Comparison of ENCODE assay signal across 8 cellular contexts in genomic region chr11:119056397-119056999, GRCh38. TPM values are rescaled to one million over a fixed set of nuclear protein-coding genes. Genes with fewer than 3 reads are reported as not detected.
DNase-seq lines count a peak whose midpoint lies in the region; ATAC-seq and TF ChIP-seq lines count a peak whose summit lies in the region.

No MANE protein-coding gene starts in this region.

- peaks cover 17 to 24% (median 18%) of the 10 kb centered on the region in 3 donors for H3K36me3 Mint-ChIP-seq in immature natural killer cell

- H3K27me3 Mint-ChIP-seq in immature natural killer cell (ENCODE audit: low read depth in 3 of 3): peaks cover 0 to 13% (median 4%) of the 10 kb centered on the region in 3 donors

- H3K4me3 Mint-ChIP-seq in immature natural killer cell: peak overlapping the region; percentile 92 to 97 (median 96)

- no peak for TF ChIP-seq CTCF in astrocyte of the spinal cord (IDR thresholded peaks at IDR 0.05; ENCODE audit: low read depth, low read length)

- ATAC-seq in HG03108 (IDR thresholded peaks at IDR 0.05; ENCODE audit: unreplicated experiment): peak; percentile 3

- H3K4me3 ChIP-seq in astrocyte of the spinal cord (ENCODE audit: low read depth, low read length): peak overlapping the region; percentile 73

- H3K9me3 Mint-ChIP-seq in immature natural killer cell: no peaks in the 10 kb centered on the region

- in situ Hi-C loops in astrocyte of the spinal cord (cut with HindIII; ENCODE audit: low sequenced_read_pairs): no loop called here

- H3K27ac Mint-ChIP-seq in immature natural killer cell: peak overlapping the region; percentile 91 to 98 (median 96)

- H3K4me1 Mint-ChIP-seq in immature natural killer cell: peaks cover 39 to 45% of the 10 kb centered on the region in 2 donors

- peak; percentile 73 for DNase-seq in DMS53 (lab: John Stamatoyannopoulos, UW)
- no peak for DNase-seq in DMS53 treated with DMSO at 0.1 percent for 48 hours (lab: John Stamatoyannopoulos, UW; ENCODE audit: unreplicated experiment)
- DNase-seq in SW480 (ENCODE audit: low spot score): peak; percentile 53
- no peak for DNase-seq in astrocyte of the spinal cord (ENCODE audit: low read depth, low spot score)
- DNase-seq in immature natural killer cell: peak; percentile 43 to 59 (median 57)
- DNase-seq in stimulated activated CD4-positive, alpha-beta T cell treated with anti-CD3 and anti-CD28 coated beads, Interleukin-2, amount 100 ng/mL, for 24 hours: peak; percentile 50 to 54
- DNase-seq in cerebellar cortex (ENCODE audit: low spot score): no peak

RNA-seq across cellular contexts. Expression of gene HYOU1, which starts 0.5 kb away (rescaled TPM):
- 10 to 100 TPM; 23.2 to 49.1 (median 32.9) TPM for polyA plus RNA-seq in immature natural killer cell

RNA-seq across cellular contexts. Expression of gene VPS11, which starts 11.1 kb away (rescaled TPM):
- polyA plus RNA-seq in immature natural killer cell: 10 to 100 TPM; 33.0 to 58.8 (median 49.3) TPM

RNA-seq across cellular contexts. Expression of gene SLC37A4, which starts 25.8 kb away (rescaled TPM):
- 10 to 100 TPM in 2 of 3 donors, 1 to 10 TPM in 1; 9.4 to 11.6 (median 11.4) TPM for polyA plus RNA-seq in immature natural killer cell

RNA-seq across cellular contexts. Expression of gene HMBS, which starts 28.2 kb away (rescaled TPM):
- polyA plus RNA-seq in immature natural killer cell: 10 to 100 TPM in 2 of 3 donors, 1 to 10 TPM in 1; 7.6 to 19.0 (median 11.9) TPM

RNA-seq across cellular contexts. Expression of gene TRAPPC4, which starts 37.9 kb away (rescaled TPM):
- 100 to 1,000 TPM; 104 to 136 (median 110) TPM for polyA plus RNA-seq in immature natural killer cell

Comparison
In these comparisons a context has a peak if more than half of its experiments do, and no peak if none do; other contexts are left out.
1. DNase-seq: peak in DMS53 (single experiment), SW480 (single experiment), immature natural killer cell (3 of 3) and stimulated activated CD4-positive, alpha-beta T cell treated with anti-CD3 and anti-CD28 coated beads, Interleukin-2, amount 100 ng/mL, for 24 hours (2 of 2); none in DMS53 treated with DMSO at 0.1 percent for 48 hours (single experiment), astrocyte of the spinal cord (single experiment) and cerebellar cortex (single experiment).